Comparison of ENCODE assay signal across 8 cellular contexts in genomic region chr6:118709859-118710350, GRCh38.
DNase-seq lines count a peak whose midpoint lies in the region; ATAC-seq lines count a peak whose summit lies in the region.

No MANE protein-coding gene starts in this region.

- DNase-seq in NCI-H526 treated with DMSO at 0.1 percent for 48 hours (lab: John Stamatoyannopoulos, UW) (peak; percentile 38), germinal center (ENCODE audit: low spot score) (peak; percentile 77), SHP77 treated with DMSO at 0.1 percent for 48 hours (lab: John Stamatoyannopoulos, UW) (no peak), NCI-H2196 treated with DMSO at 0.1 percent for 48 hours (lab: John Stamatoyannopoulos, UW; ENCODE audit: unreplicated experiment) (no peak)
- DNase-seq in activated T-cell treated with anti-CD3 and anti-CD28 coated beads, Interleukin-2, amount 50 U/mL, for 48 hours: peak; percentile 71 to 76

- ATAC-seq in GM18517 (IDR thresholded peaks at IDR 0.05; ENCODE audit: unreplicated experiment) (peak; percentile 93), HG02763 (IDR thresholded peaks at IDR 0.05; ENCODE audit: unreplicated experiment) (peak; percentile 95)

- H3K4me3 ChIP-seq in skin epidermis: peak overlapping the region; percentile 16 to 35 (median 24)

- peak overlapping the region in 15 of 21 experiments; percentile 31 to 88 (median 74) for H3K27ac ChIP-seq in skin epidermis

Comparison
In these comparisons a context has a peak if more than half of its experiments do, and no peak if none do; other contexts are left out.
1. DNase-seq: peak in NCI-H526 treated with DMSO at 0.1 percent for 48 hours (single experiment), activated T-cell treated with anti-CD3 and anti-CD28 coated beads, Interleukin-2, amount 50 U/mL, for 48 hours (2 of 2) and germinal center (single experiment); none in SHP77 treated with DMSO at 0.1 percent for 48 hours (single experiment) and NCI-H2196 treated with DMSO at 0.1 percent for 48 hours (single experiment).